ENCODE assay signal across 32 cellular contexts in the genomic region with DNA sequence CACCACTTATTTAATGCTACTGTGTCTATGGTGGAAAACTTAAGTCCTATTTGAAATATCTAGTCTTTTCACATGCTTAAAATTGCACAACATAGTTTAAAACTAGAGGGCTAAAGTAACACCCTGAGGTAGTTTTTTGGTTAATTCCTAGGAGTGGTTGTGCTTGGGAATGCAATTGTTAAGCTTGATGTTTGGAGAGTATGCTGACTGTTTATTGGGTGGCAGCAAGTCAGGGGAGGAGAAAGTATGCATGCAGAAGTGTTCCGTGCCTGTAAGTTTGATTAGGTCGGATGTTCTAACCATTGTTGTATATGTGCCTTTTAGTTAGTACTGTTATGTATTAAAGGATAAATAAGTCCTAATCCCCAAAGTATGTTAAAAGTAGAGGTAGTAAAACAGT. TPM values are rescaled to one million over a fixed set of nuclear protein-coding genes. Genes with fewer than 3 reads are reported as not detected.
"Had no signal": no experiment of that assay in that cellular context is flagged by ENCODE, and none has a peak within 500 bp of the region (broad histone marks: within the 10 kb centered on the region; RNA-seq: fewer than 3 reads in every experiment).

No MANE protein-coding gene starts in this region.

- H3K27ac ChIP-seq: ascending aorta, breast epithelium, cardiac muscle cell, colonic mucosa, epithelial cell of prostate had no signal

- H3K4me3 ChIP-seq: ascending aorta, breast epithelium, cardiac muscle cell, colonic mucosa had no signal

- DNase-seq: activated CD4-positive, alpha-beta memory T cell treated with anti-CD3 and anti-CD28 coated beads for 36 hours; activated CD4-positive, alpha-beta T cell treated with anti-CD3 and anti-CD28 coated beads for 36 hours; activated CD4-positive, alpha-beta T cell treated with anti-CD3 and anti-CD28 coated beads, Interleukin-2, amount 10 ng/mL, durations not matched to agents 24 days and 14 days; activated CD4-positive, CD25-positive, alpha-beta regulatory T cell; activated CD4-positive, CD25-positive, alpha-beta regulatory T cell treated with anti-CD3 and anti-CD28 coated beads, Interleukin-2, amount 50 U/mL, for 72 hours; activated CD8-positive, alpha-beta memory T cell treated with anti-CD3 and anti-CD28 coated beads, Interleukin-2, amount 10 ng/mL, durations not matched to agents 7 days and 5 days; activated CD8-positive, alpha-beta memory T cell treated with anti-CD3 and anti-CD28 coated beads, Interleukin-2, amount 50 U/mL, for 4 hours; activated CD8-positive, alpha-beta T cell treated with anti-CD3 and anti-CD28 coated beads, Interleukin-2, amount 10 ng/mL, durations not matched to agents 7 days and 5 days; activated gamma-delta T cell; activated naive CD4-positive, alpha-beta T cell; activated naive CD4-positive, alpha-beta T cell treated with anti-CD3 and anti-CD28 coated beads, Interleukin-2, amount 10 ng/mL, durations not matched to agents 7 days and 5 days; activated naive CD8-positive, alpha-beta T cell treated with anti-CD3 and anti-CD28 coated beads, Interleukin-2, amount 10 ng/mL, durations not matched to agents 7 days and 5 days; activated T-cell treated with anti-CD3 and anti-CD28 coated beads, Interleukin-2, amount 50 U/mL, for 1 hour; activated T-cell treated with anti-CD3 and anti-CD28 coated beads, Interleukin-2, amount 50 U/mL, for 48 hours; central memory CD4-positive, alpha-beta T cell; cerebellar nuclear complex; colonic mucosa; effector CD8-positive, alpha-beta T cell; head of caudate nucleus; T-helper 2 cell had no signal

- FAIRE-seq: endometrium, endothelial cell of umbilical vein, frontal cortex had no signal

- H3K4me1 ChIP-seq: colonic mucosa had no signal

- H3K27me3 ChIP-seq: ascending aorta, breast epithelium, cardiac muscle cell, colonic mucosa had no signal

- H3K9me3 ChIP-seq: ascending aorta, breast epithelium, colonic mucosa had no signal

- ATAC-seq: activated CD4-positive, alpha-beta T cell treated with anti-CD3 and anti-CD28 coated beads for 36 hours; activated CD8-positive, alpha-beta memory T cell treated with anti-CD3 and anti-CD28 coated beads, Interleukin-2, amount 10 ng/mL, durations not matched to agents 7 days and 5 days; activated CD8-positive, alpha-beta T cell treated with anti-CD3 and anti-CD28 coated beads, Interleukin-2, amount 10 ng/mL, durations not matched to agents 7 days and 5 days; activated naive CD4-positive, alpha-beta T cell treated with anti-CD3 and anti-CD28 coated beads, Interleukin-2, amount 50 U/mL, for 72 hours had no signal

- H3K36me3 ChIP-seq: ascending aorta, breast epithelium, cardiac muscle cell, colonic mucosa had no signal

RNA-seq across cellular contexts. Expression of a gene that starts 40.5 kb away (rescaled TPM):
- total RNA-seq: activated CD8-positive, alpha-beta T cell treated with anti-CD3 and anti-CD28 coated beads, Interleukin-2, amount 10 ng/mL, durations not matched to agents 7 days and 5 days; ascending aorta; cardiac muscle cell had no signal
- polyA plus RNA-seq: cardiac muscle cell had no signal

RNA-seq across cellular contexts. Expression of a gene that starts 55.6 kb away (rescaled TPM):
- total RNA-seq: activated CD4-positive, alpha-beta memory T cell treated with anti-CD3 and anti-CD28 coated beads for 36 hours; activated CD4-positive, alpha-beta T cell treated with anti-CD3 and anti-CD28 coated beads for 36 hours; activated CD4-positive, alpha-beta T cell treated with anti-CD3 and anti-CD28 coated beads, Interleukin-2, amount 10 ng/mL, durations not matched to agents 24 days and 14 days; activated CD8-positive, alpha-beta memory T cell treated with anti-CD3 and anti-CD28 coated beads for 36 hours; activated CD8-positive, alpha-beta memory T cell treated with anti-CD3 and anti-CD28 coated beads, Interleukin-2, amount 10 ng/mL, durations not matched to agents 7 days and 5 days; activated CD8-positive, alpha-beta T cell treated with anti-CD3 and anti-CD28 coated beads, Interleukin-2, amount 10 ng/mL, durations not matched to agents 7 days and 5 days; activated naive CD4-positive, alpha-beta T cell treated with anti-CD3 and anti-CD28 coated beads, Interleukin-2, amount 50 U/mL, for 72 hours; activated naive CD8-positive, alpha-beta T cell treated with anti-CD3 and anti-CD28 coated beads, Interleukin-2, amount 10 ng/mL, durations not matched to agents 7 days and 5 days; activated T-helper 1 cell treated with anti-CD3 and anti-CD28 coated beads, Interleukin-12 subunit alpha, Interleukin-12 subunit beta, Interleukin-2, Interleukin-4 antibody, amounts not matched to agents 30 ng/mL and 10 ng/mL and 1 ng/mL, durations not matched to agents 14 hours and 24 hours and 36 hours; activated T-helper 2 cell treated with anti-CD3 and anti-CD28 coated beads, Interferon-gamma antibody, Interleukin-2, Interleukin-4, amounts not matched to agents 10 μg/mL and 5 μg/mL and 100 μg/mL, durations not matched to agents 14 hours and 24 hours and 36 hours; ascending aorta; cardiac muscle cell; T-helper 1 cell treated with Interleukin-12 subunit alpha and Interleukin-12 subunit beta and Interleukin-4 antibody, amounts not matched to agents 30 ng/mL and 1 ng/mL, for 36 hours had no signal
- polyA plus RNA-seq: cardiac muscle cell had no signal
